Comparison of ENCODE assay signal across 20 cellular contexts in genomic region chr6:33739611-33740010, GRCh38. TPM values are rescaled to one million over a fixed set of nuclear protein-coding genes. Genes with fewer than 3 reads are reported as not detected.
"Had no signal": no experiment of that assay in that cellular context is flagged by ENCODE, and none has a peak within 500 bp of the region (broad histone marks: within the 10 kb centered on the region; RNA-seq: fewer than 3 reads in every experiment).

No MANE protein-coding gene starts in this region.

- H3K36me3 Mint-ChIP-seq: natural killer cell had no signal

- H3K4me3 Mint-ChIP-seq: activated CD8-positive, alpha-beta T cell treated with anti-CD3 and anti-CD28 coated beads, Interleukin-2, amount 10 ng/mL, durations not matched to agents 7 days and 5 days; activated naive CD4-positive, alpha-beta T cell treated with anti-CD3 and anti-CD28 coated beads for 36 hours; activated T-cell treated with anti-CD3 and anti-CD28 coated beads, Interleukin-2, amount 50 U/mL, for 4 hours; endodermal cell; natural killer cell; stimulated activated naive CD8-positive, alpha-beta T cell treated with anti-CD3 and anti-CD28 coated beads, Interleukin-15, Interleukin-2, amounts not matched to agents 100 ng/mL and 50 ng/mL, for 24 hours had no signal

- H3K27ac ChIP-seq: foreskin keratinocyte, tibial nerve, vagina had no signal

- H3K27me3 ChIP-seq: body of pancreas, dorsolateral prefrontal cortex, foreskin keratinocyte, left lung, tibial nerve, vagina had no signal

- H3K27me3 Mint-ChIP-seq: stimulated activated naive CD8-positive, alpha-beta T cell treated with anti-CD3 and anti-CD28 coated beads, Interleukin-15, Interleukin-2, amounts not matched to agents 100 ng/mL and 50 ng/mL, for 24 hours had no signal

- H3K9me3 ChIP-seq: body of pancreas, left lung, tibial nerve, vagina had no signal

- H3K9me3 Mint-ChIP-seq: activated naive CD4-positive, alpha-beta T cell treated with anti-CD3 and anti-CD28 coated beads for 36 hours; activated T-cell treated with anti-CD3 and anti-CD28 coated beads, Interleukin-2, amount 50 U/mL, for 4 hours; endodermal cell; natural killer cell; stimulated activated naive CD8-positive, alpha-beta T cell treated with anti-CD3 and anti-CD28 coated beads, Interleukin-15, Interleukin-2, amounts not matched to agents 100 ng/mL and 50 ng/mL, for 24 hours had no signal

- H3K36me3 ChIP-seq: left lung, tibial nerve, vagina had no signal

- H3K27ac Mint-ChIP-seq: activated CD8-positive, alpha-beta T cell treated with anti-CD3 and anti-CD28 coated beads, Interleukin-2, amount 10 ng/mL, durations not matched to agents 7 days and 5 days; activated naive CD4-positive, alpha-beta T cell treated with anti-CD3 and anti-CD28 coated beads for 36 hours; endodermal cell; natural killer cell; stimulated activated naive CD8-positive, alpha-beta T cell treated with anti-CD3 and anti-CD28 coated beads, Interleukin-15, Interleukin-2, amounts not matched to agents 100 ng/mL and 50 ng/mL, for 24 hours had no signal

- ATAC-seq: activated CD8-positive, alpha-beta T cell treated with anti-CD3 and anti-CD28 coated beads, Interleukin-2, amount 10 ng/mL, durations not matched to agents 7 days and 5 days; activated T-cell treated with anti-CD3 and anti-CD28 coated beads, Interleukin-2, amount 50 U/mL, for 4 hours; body of pancreas; foreskin keratinocyte; left lung; natural killer cell had no signal

- DNase-seq: activated CD4-positive, alpha-beta T cell treated with anti-CD3 and anti-CD28 coated beads for 48 hours; activated CD4-positive, CD25-positive, alpha-beta regulatory T cell; activated CD8-positive, alpha-beta memory T cell treated with anti-CD3 and anti-CD28 coated beads, Interleukin-2, amount 50 U/mL, for 4 hours; activated CD8-positive, alpha-beta T cell treated with anti-CD3 and anti-CD28 coated beads, Interleukin-2, amount 10 ng/mL, durations not matched to agents 7 days and 5 days; activated naive CD4-positive, alpha-beta T cell treated with anti-CD3 and anti-CD28 coated beads for 36 hours; activated T-cell treated with anti-CD3 and anti-CD28 coated beads, Interleukin-2, amount 50 U/mL, for 4 hours; central memory CD4-positive, alpha-beta T cell; endodermal cell; foreskin keratinocyte; natural killer cell; stimulated activated CD4-positive, alpha-beta T cell treated with anti-CD3 and anti-CD28 coated beads, Interleukin-2, amount 100 ng/mL, for 24 hours; SW 1271 had no signal

- H3K4me3 ChIP-seq: body of pancreas, dorsolateral prefrontal cortex, left lung, tibial nerve, vagina had no signal

RNA-seq across cellular contexts. Expression of gene IP6K3, which starts 7.1 kb away (rescaled TPM):
- total RNA-seq: activated CD8-positive, alpha-beta T cell treated with anti-CD3 and anti-CD28 coated beads, Interleukin-2, amount 10 ng/mL, durations not matched to agents 7 days and 5 days; activated naive CD4-positive, alpha-beta T cell treated with anti-CD3 and anti-CD28 coated beads for 36 hours; activated T-cell treated with anti-CD3 and anti-CD28 coated beads, Interleukin-2, amount 50 U/mL, for 4 hours; body of pancreas; endodermal cell; foreskin keratinocyte; natural killer cell; T-helper 2 cell treated with Interferon-gamma antibody and Interleukin-4, amounts not matched to agents 100 ng/mL and 5 ng/mL, for 36 hours had no signal
- polyA plus RNA-seq: foreskin keratinocyte, keratinocyte had no signal
